ENCODE assay signal across 13 cellular contexts in the genomic region with DNA sequence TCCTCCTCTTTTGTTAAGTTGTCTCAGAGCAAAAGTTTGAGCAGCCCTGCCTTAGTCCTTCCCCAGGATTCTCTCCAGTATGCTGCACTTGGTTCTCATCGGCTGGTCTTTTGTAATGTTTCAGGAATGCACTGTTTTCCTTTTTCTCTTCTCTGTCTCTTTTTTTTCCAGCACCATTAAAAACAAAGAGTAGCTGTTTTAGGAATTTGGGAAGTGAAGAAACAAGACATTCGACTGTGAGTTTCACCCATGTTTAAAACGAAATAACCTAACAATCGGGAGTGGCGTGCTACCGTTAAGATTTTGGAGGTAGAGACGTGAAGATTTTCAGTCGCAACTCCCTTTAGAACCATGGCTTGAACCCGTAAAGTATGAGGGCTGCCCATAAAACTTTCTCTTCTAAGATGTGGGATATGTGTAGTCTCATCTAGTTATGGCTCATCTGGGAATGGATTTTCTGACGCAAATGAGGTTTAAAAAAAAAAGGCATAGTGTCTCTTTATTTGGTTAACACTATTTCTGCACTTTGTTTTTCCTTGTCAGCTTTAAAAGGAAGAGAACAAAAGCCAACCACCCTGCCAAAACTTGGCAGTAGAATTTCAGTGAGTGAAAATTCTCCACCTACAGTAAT. TPM values are rescaled to one million over a fixed set of nuclear protein-coding genes. Genes with fewer than 3 reads are reported as not detected.
A peak's percentile ranks its signal among the peaks of the same experiment; 100 is the strongest.
DNase-seq lines count a peak whose midpoint lies in the region; ATAC-seq and TF ChIP-seq lines count a peak whose summit lies in the region.
"Had no signal": no experiment of that assay in that cellular context is flagged by ENCODE, and none has a peak within 500 bp of the region (broad histone marks: within the 10 kb centered on the region; RNA-seq: fewer than 3 reads in every experiment).

No MANE protein-coding gene starts in this region.

- H3K4me1 ChIP-seq in left lung, result no peaks in the 10 kb centered on the region
- H3K4me1 ChIP-seq in CD8-positive, alpha-beta memory T cell (ENCODE audit: insufficient read depth, low read length), result no peaks in the 10 kb centered on the region

- H3K4me3 ChIP-seq in cardiac fibroblast (replicated peaks in 1 of 2; ENCODE audit: low read depth in 2 of 2, low read length in 2 of 2) (peak overlapping the region in 1 of 2 donors; percentile 29), left lung (no peak overlapping the region)
- H3K4me3 ChIP-seq in CD8-positive, alpha-beta memory T cell (ENCODE audit: low read length), result no peak overlapping the region
- H3K4me3 ChIP-seq: SK-N-MC had no signal

- POLR2A ChIA-PET in CD8-positive, alpha-beta memory T cell (lab: Charles Lee), result no interaction called here

- DNase-seq in ELR (ENCODE audit: low read depth), result peak; percentile 68
- DNase-seq in cardiac fibroblast (ENCODE audit: low read depth in 2 of 2), result peak; percentile 65 to 88
- no peak for DNase-seq in left lung
- peak; percentile 35 for DNase-seq in smooth muscle cell of the brain vasculature (ENCODE audit: low read depth, low spot score)
- no peak for DNase-seq in CD8-positive, alpha-beta memory T cell
- DNase-seq in pons (ENCODE audit: low spot score), result no peak
- no peak for DNase-seq in DMS 273 treated with DMSO at 0.1 percent for 48 hours (lab: John Stamatoyannopoulos, UW)
- DNase-seq: activated CD8-positive, alpha-beta T cell treated with anti-CD3 and anti-CD28 coated beads, Interleukin-2, amount 10 ng/mL, durations not matched to agents 7 days and 5 days; stimulated activated CD4-positive, alpha-beta T cell treated with anti-CD3 and anti-CD28 coated beads, Interleukin-4, amount 100 ng/mL, for 1 hour had no signal

- peak; percentile 33 for ATAC-seq in left lung
- ATAC-seq in HG02642 (IDR thresholded peaks at IDR 0.05; ENCODE audit: poor library complexity, unreplicated experiment), result no peak
- ATAC-seq: activated CD8-positive, alpha-beta T cell treated with anti-CD3 and anti-CD28 coated beads, Interleukin-2, amount 10 ng/mL, durations not matched to agents 7 days and 5 days had no signal

- H3K27me3 Mint-ChIP-seq in CD8-positive, alpha-beta memory T cell, result peaks cover 0 to 4% of the 10 kb centered on the region in 2 donors

- H3K4me3 Mint-ChIP-seq in CD8-positive, alpha-beta memory T cell, result no peak overlapping the region
- H3K4me3 Mint-ChIP-seq: activated CD8-positive, alpha-beta T cell treated with anti-CD3 and anti-CD28 coated beads, Interleukin-2, amount 10 ng/mL, durations not matched to agents 7 days and 5 days had no signal

- H3K36me3 ChIP-seq in left lung, result no peaks in the 10 kb centered on the region
- H3K36me3 ChIP-seq in CD8-positive, alpha-beta memory T cell (ENCODE audit: insufficient read depth, low read length), result no peaks in the 10 kb centered on the region

- H3K9me3 Mint-ChIP-seq in CD8-positive, alpha-beta memory T cell, result no peaks in the 10 kb centered on the region

- H3K9me3 ChIP-seq in left lung, result no peaks in the 10 kb centered on the region
- no peaks in the 10 kb centered on the region for H3K9me3 ChIP-seq in CD8-positive, alpha-beta memory T cell (ENCODE audit: low read length)

- H3K27ac ChIP-seq in left lung, result peak overlapping the region in 1 of 2 donors; percentile 77
- no peak overlapping the region for H3K27ac ChIP-seq in CD8-positive, alpha-beta memory T cell (ENCODE audit: low read depth, low read length)
- H3K27ac ChIP-seq: C4-2B, KMS-11, SK-N-MC had no signal

- no peaks in the 10 kb centered on the region for H3K4me1 Mint-ChIP-seq in CD8-positive, alpha-beta memory T cell

- no peaks in the 10 kb centered on the region for H3K36me3 Mint-ChIP-seq in CD8-positive, alpha-beta memory T cell

- no peak overlapping the region for H3K27ac Mint-ChIP-seq in CD8-positive, alpha-beta memory T cell
- H3K27ac Mint-ChIP-seq: activated CD8-positive, alpha-beta T cell treated with anti-CD3 and anti-CD28 coated beads, Interleukin-2, amount 10 ng/mL, durations not matched to agents 7 days and 5 days had no signal

- CTCF ChIA-PET in CD8-positive, alpha-beta memory T cell (lab: Charles Lee), result no interaction called here

- TF ChIP-seq CTCF in cardiac fibroblast (IDR thresholded peaks at IDR 0.05; ENCODE audit: low read depth, low read length) (no peak), left lung (IDR thresholded peaks at IDR 0.05) (no peak)

- H3K27me3 ChIP-seq in left lung, result no peaks in the 10 kb centered on the region
- H3K27me3 ChIP-seq in CD8-positive, alpha-beta memory T cell (ENCODE audit: insufficient read depth, low read length, poor library complexity, severe bottlenecking), result no peaks in the 10 kb centered on the region

- intact Hi-C loops in left lung (cut with DNase I), result no loop called here

RNA-seq across cellular contexts. Expression of a gene that starts 35.9 kb away (rescaled TPM):
- total RNA-seq in left lung, result 10 to 100 TPM; 14.0 to 21.7 TPM
- total RNA-seq in CD8-positive, alpha-beta memory T cell, result 1 to 10 TPM; 4.3 to 4.7 TPM
- 1.0 TPM for polyA plus RNA-seq in CD8-positive, alpha-beta memory T cell

RNA-seq across cellular contexts. Expression of a gene that starts 59.4 kb away (rescaled TPM):
- total RNA-seq in left lung, result 10 to 100 TPM; 11.2 to 14.9 TPM
- total RNA-seq in CD8-positive, alpha-beta memory T cell, result 10 to 100 TPM; 34.8 to 35.2 TPM
- polyA plus RNA-seq in CD8-positive, alpha-beta memory T cell, result 7.0 TPM

Comparison
In these comparisons a context has a peak if more than half of its experiments do, and no peak if none do; other contexts are left out.
1. DNase-seq: peak in ELR (single experiment), cardiac fibroblast (2 of 2) and smooth muscle cell of the brain vasculature (single experiment); none in left lung (0 of 2), CD8-positive, alpha-beta memory T cell (0 of 5), pons (single experiment) and DMS 273 treated with DMSO at 0.1 percent for 48 hours (single experiment).